17 cellular contexts compared by ENCODE assay signal in genomic region chr19:38211779-38212178, GRCh38. TPM values are rescaled to one million over a fixed set of nuclear protein-coding genes. Genes with fewer than 3 reads are reported as not detected.
"Had no signal": no experiment of that assay in that cellular context is flagged by ENCODE, and none has a peak within 500 bp of the region (broad histone marks: within the 10 kb centered on the region; RNA-seq: fewer than 3 reads in every experiment).

No MANE protein-coding gene starts in this region.

- H3K27me3 ChIP-seq: brain microvascular endothelial cell had no signal

- H3K4me3 Mint-ChIP-seq: activated CD4-positive, alpha-beta T cell treated with anti-CD3 and anti-CD28 coated beads, Interleukin-2, amount 10 ng/mL, durations not matched to agents 24 days and 14 days; activated naive CD4-positive, alpha-beta T cell treated with anti-CD3 and anti-CD28 coated beads, Interleukin-2, amount 50 U/mL, for 24 hours; natural killer cell had no signal

- H3K9me3 ChIP-seq: mucosa of descending colon, psoas muscle, sigmoid colon, SK-N-SH, upper lobe of right lung had no signal

- H3K4me1 ChIP-seq: psoas muscle had no signal

- DNase-seq: activated CD4-positive, alpha-beta T cell treated with anti-CD3 and anti-CD28 coated beads, Interleukin-2, amount 10 ng/mL, durations not matched to agents 24 days and 14 days; activated effector memory CD4-positive, alpha-beta T cell treated with Interleukin-2 at 50 U/mL for 16 hours; amniotic stem cell; brain microvascular endothelial cell; dermis blood vessel endothelial cell; foreskin keratinocyte; left cardiac atrium; mucosa of descending colon; natural killer cell; psoas muscle; sigmoid colon; stimulated activated CD4-positive, alpha-beta T cell treated with anti-CD3 and anti-CD28 coated beads, Interleukin-12 subunit alpha, Interleukin-12 subunit beta, amount 100 ng/mL, for 4 hours; stimulated activated naive CD4-positive, alpha-beta T cell treated with Interleukin-2 at 50 U/mL for 16 hours; upper lobe of right lung had no signal

- ATAC-seq: foreskin keratinocyte, natural killer cell, psoas muscle had no signal

- H3K36me3 ChIP-seq: brain microvascular endothelial cell had no signal

- H3K27ac Mint-ChIP-seq: activated CD4-positive, alpha-beta T cell treated with anti-CD3 and anti-CD28 coated beads, Interleukin-2, amount 10 ng/mL, durations not matched to agents 24 days and 14 days; activated naive CD4-positive, alpha-beta T cell treated with anti-CD3 and anti-CD28 coated beads, Interleukin-2, amount 50 U/mL, for 24 hours; natural killer cell had no signal

- H3K4me3 ChIP-seq: lung, mucosa of descending colon, psoas muscle, upper lobe of right lung had no signal

- H3K9ac ChIP-seq: SK-N-SH had no signal

- H3K9me3 Mint-ChIP-seq: activated CD4-positive, alpha-beta T cell treated with anti-CD3 and anti-CD28 coated beads, Interleukin-2, amount 10 ng/mL, durations not matched to agents 24 days and 14 days; activated naive CD4-positive, alpha-beta T cell treated with anti-CD3 and anti-CD28 coated beads, Interleukin-2, amount 50 U/mL, for 24 hours had no signal

- H3K36me3 Mint-ChIP-seq: natural killer cell had no signal

- H3K27ac ChIP-seq: brain microvascular endothelial cell, foreskin keratinocyte, psoas muscle, upper lobe of right lung had no signal

RNA-seq across cellular contexts. Expression of gene DPF1, which starts 12.2 kb away (rescaled TPM):
- total RNA-seq: natural killer cell, psoas muscle, sigmoid colon, upper lobe of right lung had no signal
